In genomic region chr13:22451345-22451744, GRCh38 we compare ENCODE assay signal across 14 cellular contexts.
DNase-seq lines count a peak whose midpoint lies in the region; ATAC-seq lines count a peak whose summit lies in the region.
"Had no signal": no experiment of that assay in that cellular context is flagged by ENCODE, and none has a peak within 500 bp of the region (broad histone marks: within the 10 kb centered on the region; RNA-seq: fewer than 3 reads in every experiment).

No MANE protein-coding gene starts in this region.

- H3K4me2 ChIP-seq in neuronal stem cell (ENCODE audit: insufficient read depth, low read length, poor library complexity, severe bottlenecking), result no peak overlapping the region

- H4K8ac ChIP-seq in neuronal stem cell (ENCODE audit: low read depth, low read length), result no peak overlapping the region

- H3K79me1 ChIP-seq in neuronal stem cell (ENCODE audit: low read depth, low read length), result no peaks in the 10 kb centered on the region

- no peak overlapping the region for H2AK5ac ChIP-seq in neuronal stem cell (ENCODE audit: low read depth, low read length)

- no CpG with 5 or more reads among the region's 5 CpGs for WGBS in neuronal stem cell (ENCODE audit: extremely low coverage in 2 of 2, insufficient read length in 2 of 2, insufficient replicate concordance in 1 of 2), 2 donors

- peaks cover 6 to 34% of the 10 kb centered on the region in 2 donors for H3K4me1 ChIP-seq in neuronal stem cell (ENCODE audit: control insufficient read depth in 2 of 2, insufficient read depth in 1 of 2, low read depth in 1 of 2, low read length in 2 of 2)
- H3K4me1 ChIP-seq: breast epithelium had no signal

- H2AFZ ChIP-seq in neuronal stem cell (ENCODE audit: low read length), result peak overlapping the region; percentile 12

- intact Hi-C loops in left ventricle myocardium superior (cut with micrococcal nuclease), result no loop called here

- ATAC-seq in left ventricle myocardium superior (peak; percentile 95), GM21528 (IDR thresholded peaks at IDR 0.05; ENCODE audit: low FRiP score, unreplicated experiment) (no peak), HG03432 (IDR thresholded peaks at IDR 0.05; ENCODE audit: unreplicated experiment) (no peak)
- ATAC-seq: effector memory CD8-positive, alpha-beta T cell had no signal

- H4K91ac ChIP-seq in neuronal stem cell (ENCODE audit: low read depth, low read length, poor library complexity), result no peak overlapping the region

- H3K23ac ChIP-seq in neuronal stem cell (ENCODE audit: low read depth, low read length, poor library complexity), result no peak overlapping the region

- H2BK12ac ChIP-seq in neuronal stem cell (ENCODE audit: low read length), result no peak overlapping the region

- no peak overlapping the region for H2BK5ac ChIP-seq in neuronal stem cell (ENCODE audit: low read length)

- H3K4me3 ChIP-seq in neuronal stem cell (ENCODE audit: low read length in 2 of 2), result no peak overlapping the region
- H3K4me3 ChIP-seq: breast epithelium had no signal

- H2BK15ac ChIP-seq in neuronal stem cell (ENCODE audit: low read length), result no peak overlapping the region

- H3K9ac ChIP-seq in neuronal stem cell (ENCODE audit: low read depth, low read length, poor library complexity), result no peak overlapping the region

- no peaks in the 10 kb centered on the region for H3K27me3 ChIP-seq in neuronal stem cell (ENCODE audit: control insufficient read depth in 3 of 3, insufficient read depth in 3 of 3, low read depth in 1 of 3, low read length in 3 of 3)
- H3K27me3 ChIP-seq: breast epithelium had no signal

- no peak overlapping the region for H3K4ac ChIP-seq in neuronal stem cell (ENCODE audit: low read length)

- no peaks in the 10 kb centered on the region for H3K36me3 ChIP-seq in neuronal stem cell (replicated peaks in 1 of 2; ENCODE audit: control insufficient read depth in 2 of 2, insufficient read depth in 2 of 2, low read length in 2 of 2)
- H3K36me3 ChIP-seq: breast epithelium had no signal

- H3K14ac ChIP-seq in neuronal stem cell (ENCODE audit: low read length), result no peak overlapping the region

- H3K9me3 ChIP-seq in neuronal stem cell (replicated peaks in 1 of 2; ENCODE audit: control insufficient read depth in 2 of 2, insufficient read depth in 1 of 2, low read depth in 1 of 2, low read length in 2 of 2), result peaks cover 5% of the 10 kb centered on the region in 2 donors
- H3K9me3 ChIP-seq: breast epithelium had no signal

- no peak overlapping the region for H3K18ac ChIP-seq in neuronal stem cell (ENCODE audit: low read length)

- H3K27ac ChIP-seq in neuronal stem cell (replicated peaks; ENCODE audit: low read length), result peak overlapping the region; percentile 98

- peak; percentile 73 for DNase-seq in DMS79 (lab: John Stamatoyannopoulos, UW)
- DNase-seq in RPMI7951 (ENCODE audit: low read depth), result peak; percentile 40
- peak; percentile 40 for DNase-seq in left ventricle myocardium superior
- DNase-seq in neuronal stem cell (ENCODE audit: low spot score), result peak; percentile 86
- no peak for DNase-seq in 8988T
- DNase-seq in activated effector memory CD4-positive, alpha-beta T cell treated with anti-CD3 and anti-CD28 coated beads, Interleukin-2, amount 50 U/mL, for 16 hours, result no peak
- DNase-seq: activated gamma-delta T cell treated with Interleukin-2 at 50 U/mL for 16 hours; effector memory CD8-positive, alpha-beta T cell; NCI-H510A; RPMI8226; T-helper 9 cell had no signal

- no peak overlapping the region for H2BK120ac ChIP-seq in neuronal stem cell (ENCODE audit: low read depth, low read length)

Comparison
In these comparisons a context has a peak if more than half of its experiments do, and no peak if none do; other contexts are left out.
1. DNase-seq: peak in DMS79 (single experiment), RPMI7951 (single experiment), left ventricle myocardium superior (single experiment) and neuronal stem cell (single experiment); none in 8988T (single experiment) and activated effector memory CD4-positive, alpha-beta T cell treated with anti-CD3 and anti-CD28 coated beads, Interleukin-2, amount 50 U/mL, for 16 hours (single experiment).